20 cellular contexts compared by ENCODE assay signal in genomic region chr3:27133062-27133461, GRCh38.
DNase-seq lines count a peak whose midpoint lies in the region; ATAC-seq, FAIRE-seq and TF ChIP-seq lines count a peak whose summit lies in the region.
"Had no signal": no experiment of that assay in that cellular context is flagged by ENCODE, and none has a peak within 500 bp of the region (broad histone marks: within the 10 kb centered on the region; RNA-seq: fewer than 3 reads in every experiment).

No MANE protein-coding gene starts in this region.

- H3K4me3 ChIP-seq in HepG2 (replicated peaks in 1 of 3; ENCODE audit: insufficient read depth in 1 of 3, low read depth in 2 of 3, low read length in 3 of 3) (no peak overlapping the region), right lobe of liver (no peak overlapping the region)
- H3K4me3 ChIP-seq: A549, BLaER1 had no signal

- H3K36me3 Mint-ChIP-seq in progenitor cell of endocrine pancreas (ENCODE audit: insufficient read depth): peaks cover 1% of the 10 kb centered on the region
- H3K36me3 Mint-ChIP-seq: CD14-positive monocyte; CD4-positive, alpha-beta memory T cell had no signal

- no TSS peak for BruUV-seq in HepG2 (replicated peaks; lab: Mats Ljungman, UMichigan)

- H3K27me3 Mint-ChIP-seq in progenitor cell of endocrine pancreas: no peaks in the 10 kb centered on the region

- no peak overlapping the region for H2AFZ ChIP-seq in HepG2 (ENCODE audit: low read length)

- H3K4me1 Mint-ChIP-seq in progenitor cell of endocrine pancreas (ENCODE audit: low read depth): peaks cover 13% of the 10 kb centered on the region
- H3K4me1 Mint-ChIP-seq: CD14-positive monocyte; CD4-positive, alpha-beta memory T cell had no signal

- in situ Hi-C loops in HepG2 (cut with HindIII; ENCODE audit: extremely low pct_ligation_motif_present, low pct_unique_long_range_greater_than_20kb) (loop anchor here (10.0 to 25.0 kb wide), 3 partner anchors 142 to 529 kb away; no protein-coding TSS in a partner anchor), GM13976 (cut with MboI; ENCODE audit: low sequenced_read_pairs, unreplicated experiment) (loop anchor here (25.0 kb wide), 1 partner anchor 554 kb away; no protein-coding TSS in a partner anchor)

- H3K27ac Mint-ChIP-seq in progenitor cell of endocrine pancreas: peak overlapping the region; percentile 12
- H3K27ac Mint-ChIP-seq: CD14-positive monocyte, HFFc6 had no signal

- POLR2A ChIA-PET in HepG2 (lab: Yijun Ruan, JAX): no interaction called here

- no peak for ATAC-seq in HepG2
- no peak for ATAC-seq in right lobe of liver
- ATAC-seq: HCT116 had no signal

- no peak for TF ChIP-seq RAD21 in HepG2 (CRISPR knock-in tag; IDR thresholded peaks at IDR 0.05)

- CTCF ChIA-PET in HepG2 (lab: Yijun Ruan, JAX; ENCODE audit: low intra/inter-chr PET ratio, low total read pairs): interaction anchor here (2.6 kb wide), 1 partner anchor 146 kb away, joined by 14 read pairs; no protein-coding TSS in a partner anchor

- TF ChIP-seq POLR2A in HepG2 (IDR thresholded peaks at IDR 0.05; ENCODE audit: insufficient read depth in 1 of 2, low read depth in 2 of 2, low read length in 2 of 2) (no peak), right lobe of liver (IDR thresholded peaks at IDR 0.05) (no peak)

- no peaks in the 10 kb centered on the region for H3K79me2 ChIP-seq in HepG2 (ENCODE audit: insufficient read depth, low read length)

- H4K20me1 ChIP-seq in HepG2 (ENCODE audit: insufficient read depth, low read length): no peaks in the 10 kb centered on the region
- H4K20me1 ChIP-seq: BLaER1 had no signal

- TF ChIP-seq EP300 in HepG2 (IDR thresholded peaks at IDR 0.05; ENCODE audit: low read depth in 2 of 2, low read length in 2 of 2): peak in 1 of 2 experiments; percentile 52; a peak in 1 of 4 replicates
- TF ChIP-seq EP300 in HepG2 (CRISPR knock-in tag; IDR thresholded peaks at IDR 0.05; ENCODE audit: borderline replicate concordance): no peak

- H3K9me3 ChIP-seq in HepG2 (ENCODE audit: low read length): no peaks in the 10 kb centered on the region
- no peaks in the 10 kb centered on the region for H3K9me3 ChIP-seq in right lobe of liver
- H3K9me3 ChIP-seq: A549, BLaER1 had no signal

- WGBS in HepG2 (ENCODE audit: low lambda C conversion rate): 43% methylated on average over 2 of the region's 2 CpGs
- WGBS in right lobe of liver (ENCODE audit: insufficient coverage, low coverage, low lambda C conversion rate, missing lambda C conversion rate): 30% methylated on average over 2 of the region's 2 CpGs

- H3K27me3 ChIP-seq in HepG2 (ENCODE audit: control insufficient read depth in 1 of 2, insufficient read depth in 2 of 2, low read length in 2 of 2) (no peaks in the 10 kb centered on the region), right lobe of liver (no peaks in the 10 kb centered on the region)
- H3K27me3 ChIP-seq: BLaER1 had no signal

- H3K4me3 Mint-ChIP-seq in progenitor cell of endocrine pancreas (ENCODE audit: low read depth): no peak overlapping the region
- H3K4me3 Mint-ChIP-seq: CD14-positive monocyte; CD4-positive, alpha-beta memory T cell; HFFc6 had no signal

- H3K4me2 ChIP-seq in HepG2 (ENCODE audit: low read depth, low read length): no peak overlapping the region
- H3K4me2 ChIP-seq: A549, BLaER1 had no signal

- DNase-seq in HepG2 (ENCODE audit: low spot score) (peak; percentile 39), right lobe of liver (no peak), kidney glomerular epithelial cell (lab: John Stamatoyannopoulos, UW) (peak; percentile 19), progenitor cell of endocrine pancreas (ENCODE audit: low spot score, unreplicated experiment) (no peak), GM13976 (ENCODE audit: low spot score) (no peak), Ammon's horn (ENCODE audit: low spot score) (no peak), epidermal melanocyte (ENCODE audit: insufficient read length, low spot score) (no peak)
- DNase-seq: AML-193; Calu3; CD4-positive, alpha-beta memory T cell; DMS79 treated with DMSO at 0.1 percent for 48 hours; GF-D8; GOT3; H7; HFFc6 had no signal

- H3K36me3 ChIP-seq in HepG2 (replicated peaks in 1 of 2; ENCODE audit: control insufficient read depth in 1 of 2, insufficient read depth in 2 of 2, low read length in 2 of 2) (no peaks in the 10 kb centered on the region; a peak in 1 of 5 replicates), right lobe of liver (no peaks in the 10 kb centered on the region)
- H3K36me3 ChIP-seq: BLaER1 had no signal

- no peak for FAIRE-seq in HepG2 (lab: Jason Lieb, UNC)
- FAIRE-seq: A549 had no signal

- H3K9ac ChIP-seq in HepG2 (ENCODE audit: insufficient read depth, low read depth, low read length): no peak overlapping the region
- H3K9ac ChIP-seq: BLaER1 had no signal

- H3K4me1 ChIP-seq in HepG2 (ENCODE audit: insufficient read depth, low read length) (peaks cover 46% of the 10 kb centered on the region), right lobe of liver (peaks cover 0 to 3% (median under 1%) of the 10 kb centered on the region in 4 donors)
- H3K4me1 ChIP-seq: BLaER1 had no signal

- H3K27ac ChIP-seq in HepG2 (ENCODE audit: extremely low read length, insufficient read depth, low read length) (no peak overlapping the region), right lobe of liver (no peak overlapping the region)
- H3K27ac ChIP-seq: 22Rv1, A549, BLaER1 had no signal

- H3K9me3 Mint-ChIP-seq in progenitor cell of endocrine pancreas (ENCODE audit: low read depth): peaks cover 8% of the 10 kb centered on the region
- H3K9me3 Mint-ChIP-seq: CD14-positive monocyte; CD4-positive, alpha-beta memory T cell; HFFc6 had no signal

- TF ChIP-seq CTCF in HepG2 (CRISPR knock-in tag; IDR thresholded peaks at IDR 0.05) (no peak), right lobe of liver (IDR thresholded peaks at IDR 0.05) (no peak), progenitor cell of endocrine pancreas (IDR thresholded peaks at IDR 0.05; ENCODE audit: unreplicated experiment) (no peak), GM13976 (IDR thresholded peaks at IDR 0.05; ENCODE audit: borderline replicate concordance, control extremely low read depth, extremely low read depth, insufficient read depth, missing control alignments) (no peak)

- intact Hi-C loops in HepG2 (cut with micrococcal nuclease; ENCODE audit: unreplicated experiment): loop anchor here (10.0 kb wide), 1 partner anchor 522 kb away; no protein-coding TSS in a partner anchor
- intact Hi-C loops in right lobe of liver (cut with DNase I): no loop called here

TF ChIP-seq in HepG2, 621 proteins besides CTCF, POLR2A, EP300 and RAD21:
- 0 out of 2 replicates have a peak, but pooled peaks have one; percentile 17 for TF ChIP-seq NCOA2 (CRISPR knock-in tag; IDR thresholded peaks at IDR 0.05)
- no peak for TF ChIP-seq ZNF772 (CRISPR knock-in tag; IDR thresholded peaks at IDR 0.05)
- peak; percentile 44; the same call in 1 of the 2 replicates for TF ChIP-seq FOXA3 (CRISPR knock-in tag; IDR thresholded peaks at IDR 0.05)
- TF ChIP-seq FOSL2 (CRISPR knock-in tag; IDR thresholded peaks at IDR 0.05): peak; percentile 14; the same call in 1 of the 2 replicates
- no peak for TF ChIP-seq FOXA1 (IDR thresholded peaks at IDR 0.05)
- 0 out of 2 replicates have a peak, but pooled peaks have one; percentile 21 for TF ChIP-seq FOXA1 (CRISPR knock-in tag; IDR thresholded peaks at IDR 0.05)
- TF ChIP-seq SOX5 (CRISPR knock-in tag; IDR thresholded peaks at IDR 0.05; ENCODE audit: borderline replicate concordance): peak; percentile 62; the same call in 1 of the 2 replicates
- TF ChIP-seq GATAD2A (CRISPR knock-in tag; IDR thresholded peaks at IDR 0.05): peak; percentile 41; the same call in 1 of the 2 replicates
- TF ChIP-seq ZNF572 (CRISPR knock-in tag; IDR thresholded peaks at IDR 0.05): no peak
- no peak for TF ChIP-seq SOX13 (IDR thresholded peaks at IDR 0.05)
- TF ChIP-seq SOX13 (CRISPR knock-in tag; conservative IDR thresholded peaks at IDR 0.05 in 1 of 2, IDR thresholded peaks at IDR 0.05 in 1 of 2): peak in 1 of 2 experiments; percentile 78; a peak in 2 of 4 replicates
- peak; percentile 85; the same call in 1 of the 2 replicates for TF ChIP-seq ZNF614 (CRISPR knock-in tag; IDR thresholded peaks at IDR 0.05; ENCODE audit: borderline replicate concordance)
- TF ChIP-seq ZNF782 (CRISPR knock-in tag; IDR thresholded peaks at IDR 0.05; ENCODE audit: borderline replicate concordance): no peak

Comparison
In these comparisons a context has a peak if more than half of its experiments do, and no peak if none do; other contexts are left out.
1. DNase-seq: peak in HepG2 (single experiment) and kidney glomerular epithelial cell (single experiment); none in right lobe of liver (0 of 3), progenitor cell of endocrine pancreas (single experiment), GM13976 (single experiment), Ammon's horn (single experiment) and epidermal melanocyte (single experiment).